Comparison of ENCODE assay signal across 18 cellular contexts in genomic region chr3:122512284-122512683, GRCh38. TPM values are rescaled to one million over a fixed set of nuclear protein-coding genes. Genes with fewer than 3 reads are reported as not detected.
A peak's percentile ranks its signal among the peaks of the same experiment; 100 is the strongest.
DNase-seq lines count a peak whose midpoint lies in the region; ATAC-seq, FAIRE-seq and TF ChIP-seq lines count a peak whose summit lies in the region.
"Had no signal": no experiment of that assay in that cellular context is flagged by ENCODE, and none has a peak within 500 bp of the region (broad histone marks: within the 10 kb centered on the region; RNA-seq: fewer than 3 reads in every experiment).

No MANE protein-coding gene starts in this region.

- no peak overlapping the region for H2BK12ac ChIP-seq in H9 (ENCODE audit: insufficient read length, low read depth, low read length)

- no peak overlapping the region for H2AK5ac ChIP-seq in H9 (ENCODE audit: insufficient read length, low read length)

- H4K91ac ChIP-seq in H9 (ENCODE audit: insufficient read length, low read depth, low read length): no peak overlapping the region

- H2BK20ac ChIP-seq in H9 (ENCODE audit: low read depth, low read length, poor library complexity, severe bottlenecking): no peak overlapping the region

- H3K4me3 ChIP-seq in BLaER1 (no peak overlapping the region), K562 (no peak overlapping the region), upper lobe of left lung (no peak overlapping the region)
- H3K4me3 ChIP-seq: vagina had no signal

- peaks cover 65% of the 10 kb centered on the region for H4K20me1 ChIP-seq in BLaER1
- no peaks in the 10 kb centered on the region for H4K20me1 ChIP-seq in H9 (ENCODE audit: control insufficient read depth, insufficient read depth, insufficient read length)
- peaks cover 9% of the 10 kb centered on the region; the same call in 1 of the 2 replicates for H4K20me1 ChIP-seq in K562 (replicated peaks; ENCODE audit: control insufficient read depth, insufficient read depth, low read length)

- POLR2A ChIA-PET in K562 (lab: Yijun Ruan, JAX): interaction anchor here (0.6 kb wide), 1 partner anchor 15 kb away, joined by 3 read pairs; no protein-coding TSS in a partner anchor

- H3K4me2 ChIP-seq in BLaER1 (peak overlapping the region; percentile 90; the same call in 1 of the 2 replicates), H9 (ENCODE audit: insufficient read depth, insufficient read length, low read length) (no peak overlapping the region), K562 (ENCODE audit: insufficient read depth, low read length) (peak overlapping the region; percentile 29; the same call in 1 of the 2 replicates)

- H3K27me3 ChIP-seq in BLaER1: no peaks in the 10 kb centered on the region
- no peaks in the 10 kb centered on the region for H3K27me3 ChIP-seq in H9 (ENCODE audit: insufficient read depth, low read length)
- H3K27me3 ChIP-seq in K562 (ENCODE audit: control insufficient read depth in 2 of 2, insufficient read depth in 2 of 2, low read length in 2 of 2): no peaks in the 10 kb centered on the region
- H3K27me3 ChIP-seq in upper lobe of left lung: no peaks in the 10 kb centered on the region
- H3K27me3 ChIP-seq: heart left ventricle, vagina had no signal

- H3K9ac ChIP-seq in BLaER1: 0 out of 2 replicates have a peak overlapping the region, but pooled peaks have one; percentile 35
- peak overlapping the region; percentile 18 for H3K9ac ChIP-seq in H9 (ENCODE audit: extremely low read depth, insufficient read length, low read length)
- peak overlapping the region in 1 of 2 experiments; percentile 85; a peak in 2 of 4 replicates for H3K9ac ChIP-seq in K562 (ENCODE audit: insufficient read depth in 1 of 2, low read depth in 2 of 2, low read length in 2 of 2)

- H3K36me3 Mint-ChIP-seq in H9 (ENCODE audit: insufficient read depth in 1 of 3, low read depth in 3 of 3) (no peaks in the 10 kb centered on the region), nephron (ENCODE audit: low read depth) (peaks cover 24% of the 10 kb centered on the region)

- intact Hi-C loops in K562 (cut with micrococcal nuclease): no loop called here

- H3K23me2 ChIP-seq in H9 (ENCODE audit: insufficient read length, low read depth, low read length, poor library complexity, severe bottlenecking): peaks cover 11% of the 10 kb centered on the region

- CTCF ChIA-PET in K562 (lab: Yijun Ruan, JAX; ENCODE audit: low intra/inter-chr PET ratio): no interaction called here

- in situ Hi-C loops in K562 (cut with MboI): no loop called here

- TF ChIP-seq CTCF in H9 (conservative IDR thresholded peaks at IDR 0.05) (no peak), K562 (IDR thresholded peaks at IDR 0.05 in 2 of 3, conservative IDR thresholded peaks at IDR 0.05 in 1 of 3; ENCODE audit: insufficient read depth in 2 of 3, low read depth in 1 of 3, low read length in 3 of 3) (no peak), nephron (IDR thresholded peaks at IDR 0.05; ENCODE audit: unreplicated experiment in 3 of 3) (no peak), upper lobe of left lung (IDR thresholded peaks at IDR 0.05) (no peak)

- no peak overlapping the region for H3K27ac ChIP-seq in BLaER1
- H3K27ac ChIP-seq in H9 (ENCODE audit: insufficient read length, low read depth, low read length): no peak overlapping the region
- H3K27ac ChIP-seq in K562 (ENCODE audit: extremely low read depth, low read depth, low read length): no peak overlapping the region
- no peak overlapping the region for H3K27ac ChIP-seq in upper lobe of left lung
- H3K27ac ChIP-seq: vagina had no signal

- BruUV-seq in K562 (replicated peaks; lab: Mats Ljungman, UMichigan): no TSS peak

- peaks cover 22% of the 10 kb centered on the region for H3K9me3 ChIP-seq in BLaER1
- no peaks in the 10 kb centered on the region for H3K9me3 ChIP-seq in H9 (ENCODE audit: control insufficient read depth, low read depth, low read length)
- no peaks in the 10 kb centered on the region for H3K9me3 ChIP-seq in K562 (replicated peaks; ENCODE audit: control insufficient read depth, insufficient read depth, low read depth, low read length)
- no peaks in the 10 kb centered on the region for H3K9me3 ChIP-seq in upper lobe of left lung
- H3K9me3 ChIP-seq: vagina had no signal

- H3K9me3 Mint-ChIP-seq in H9 (peaks cover 0 to 3% of the 10 kb centered on the region in 2 experiments; a peak in 1 of 5 replicates), nephron (no peaks in the 10 kb centered on the region)
- H3K9me3 Mint-ChIP-seq: activated CD4-positive, alpha-beta memory T cell treated with anti-CD3 and anti-CD28 coated beads, Interleukin-2, amount 10 ng/mL, durations not matched to agents 7 days and 5 days; activated T-cell treated with anti-CD3 and anti-CD28 coated beads, Interleukin-2, amount 50 U/mL, for 24 hours had no signal

- H3K4me1 Mint-ChIP-seq in H9 (peaks cover 48 to 50% of the 10 kb centered on the region in 2 experiments), nephron (peaks cover 39% of the 10 kb centered on the region)

- H3K23ac ChIP-seq in H9 (ENCODE audit: insufficient read length, low read depth, low read length): no peak overlapping the region

- no peak for TF ChIP-seq EP300 in K562 (IDR thresholded peaks at IDR 0.05; ENCODE audit: low read length)
- no peak for TF ChIP-seq EP300 in upper lobe of left lung (IDR thresholded peaks at IDR 0.05)

- no peak for TF ChIP-seq POLR2A in K562 (conservative IDR thresholded peaks at IDR 0.05)
- no peak for TF ChIP-seq POLR2A in upper lobe of left lung (IDR thresholded peaks at IDR 0.05)

- H3K27me3 Mint-ChIP-seq in H9 (ENCODE audit: low read depth): no peaks in the 10 kb centered on the region; the same call in 1 of the 2 replicates
- no peaks in the 10 kb centered on the region for H3K27me3 Mint-ChIP-seq in nephron (ENCODE audit: low read depth)
- H3K27me3 Mint-ChIP-seq: activated CD4-positive, alpha-beta memory T cell treated with anti-CD3 and anti-CD28 coated beads, Interleukin-2, amount 10 ng/mL, durations not matched to agents 7 days and 5 days; activated T-cell treated with anti-CD3 and anti-CD28 coated beads, Interleukin-2, amount 50 U/mL, for 24 hours had no signal

- peaks cover 3% of the 10 kb centered on the region for H3K79me1 ChIP-seq in H9 (ENCODE audit: insufficient read depth, low read depth, low read length, poor library complexity, severe bottlenecking)

- DNase-seq in H9 (peak; percentile 31), K562 (ENCODE audit: extremely low read depth in 1 of 4, low spot score in 3 of 4) (no peak), upper lobe of left lung (no peak)
- no peak for DNase-seq in effector CD4-positive, alpha-beta T cell
- DNase-seq: activated CD4-positive, alpha-beta memory T cell treated with anti-CD3 and anti-CD28 coated beads, Interleukin-2, amount 10 ng/mL, durations not matched to agents 7 days and 5 days; activated T-cell treated with anti-CD3 and anti-CD28 coated beads, Interleukin-2, amount 50 U/mL, for 24 hours; COR-L47; heart left ventricle; NCI-H510A treated with DMSO at 0.1 percent for 48 hours; occipital lobe; stimulated activated CD4-positive, alpha-beta T cell treated with anti-CD3 and anti-CD28 coated beads, Interleukin-2, amount 100 ng/mL, for 48 hours; SW 1271 had no signal

- no peaks in the 10 kb centered on the region for H3K9me1 ChIP-seq in K562 (ENCODE audit: control insufficient read depth, insufficient read depth, low read length)

- no peak overlapping the region for H2BK15ac ChIP-seq in H9 (ENCODE audit: low read depth, low read length)

- no peak overlapping the region for H2BK5ac ChIP-seq in H9 (ENCODE audit: insufficient read length, low read length)

- no peak overlapping the region for H3K18ac ChIP-seq in H9 (ENCODE audit: insufficient read length, low read depth, low read length)

- H4K5ac ChIP-seq in H9 (ENCODE audit: insufficient read length, low read depth, low read length): no peak overlapping the region

- no peak overlapping the region for H3K56ac ChIP-seq in H9 (ENCODE audit: insufficient read length, low read depth, low read length)

- H3K27ac Mint-ChIP-seq in H9 (no peak overlapping the region), nephron (no peak overlapping the region)
- H3K27ac Mint-ChIP-seq: activated CD4-positive, alpha-beta memory T cell treated with anti-CD3 and anti-CD28 coated beads, Interleukin-2, amount 10 ng/mL, durations not matched to agents 7 days and 5 days had no signal

- FAIRE-seq in K562 (lab: Jason Lieb, UNC): no peak
- FAIRE-seq: keratinocyte had no signal

- H2BK120ac ChIP-seq in H9 (ENCODE audit: low read depth, low read length, poor library complexity, severe bottlenecking): no peak overlapping the region

- H3K4ac ChIP-seq in H9 (ENCODE audit: low read depth, low read length): no peak overlapping the region

- H3K36me3 ChIP-seq in BLaER1 (peaks cover 17% of the 10 kb centered on the region; the same call in 1 of the 2 replicates), K562 (ENCODE audit: control insufficient read depth, insufficient read depth, low read length) (no peaks in the 10 kb centered on the region), upper lobe of left lung (no peaks in the 10 kb centered on the region)
- H3K36me3 ChIP-seq: heart left ventricle, vagina had no signal

- H2AFZ ChIP-seq in H9 (ENCODE audit: low read length) (no peak overlapping the region), K562 (ENCODE audit: low read depth, low read length) (no peak overlapping the region)

- WGBS in H9 (ENCODE audit: extremely low coverage, insufficient read length, low lambda C conversion rate): no CpG with 5 or more reads among the region's 15 CpGs
- WGBS in K562 (ENCODE audit: insufficient coverage, low coverage, missing lambda C conversion rate): 31% methylated on average over 14 of the region's 15 CpGs
- WGBS in upper lobe of left lung, 2 donors: 93 to 94% methylated on average over 15 of the region's 15 CpGs

- no peak overlapping the region for H3T11ph ChIP-seq in H9 (ENCODE audit: low read length)

- no peak for TF ChIP-seq RAD21 in K562 (CRISPR knock-in tag; conservative IDR thresholded peaks at IDR 0.05 in 1 of 2, IDR thresholded peaks at IDR 0.05 in 1 of 2)

- H3K4me1 ChIP-seq in BLaER1: peaks cover 31% of the 10 kb centered on the region
- no peaks in the 10 kb centered on the region; the same call in 1 of the 2 replicates for H3K4me1 ChIP-seq in H9 (ENCODE audit: insufficient read depth, low read length)
- H3K4me1 ChIP-seq in K562 (replicated peaks in 1 of 2; ENCODE audit: control insufficient read depth in 2 of 2, insufficient read depth in 2 of 2, low read length in 2 of 2): peaks cover 12 to 18% of the 10 kb centered on the region in 2 experiments; a peak in 4 of 5 replicates
- peaks cover 22 to 41% (median 29%) of the 10 kb centered on the region in 4 donors for H3K4me1 ChIP-seq in upper lobe of left lung

- ATAC-seq in K562 (no peak), GM21447 (IDR thresholded peaks at IDR 0.05; ENCODE audit: unreplicated experiment) (no peak), HG02852 (IDR thresholded peaks at IDR 0.05; ENCODE audit: unreplicated experiment) (no peak), upper lobe of left lung (ENCODE audit: low FRiP score in 2 of 2) (no peak)
- ATAC-seq: heart left ventricle had no signal

- peak overlapping the region; percentile 30 to 31; a peak in 3 of 5 replicates for H3K4me3 Mint-ChIP-seq in H9
- peak overlapping the region; percentile 65 to 75 (median 69) for H3K4me3 Mint-ChIP-seq in nephron

- H3K14ac ChIP-seq in H9 (ENCODE audit: insufficient read depth, low read length): no peak overlapping the region

- H4K8ac ChIP-seq in H9 (replicated peaks; ENCODE audit: insufficient read length, low read depth, low read length): no peak overlapping the region

- H3K79me2 ChIP-seq in H9 (ENCODE audit: insufficient read depth, low read length) (peaks cover 28% of the 10 kb centered on the region), K562 (ENCODE audit: control insufficient read depth, insufficient read depth, low read length) (peaks cover 73% of the 10 kb centered on the region)

RNA-seq across cellular contexts. Expression of gene KPNA1, which starts 2.5 kb away (rescaled TPM):
- 71.7 and 71.8 TPM in 2 replicates for total RNA-seq in H9 (2021)
- total RNA-seq in K562 (2011; cell fraction: chromatin; rRNA removed; ENCODE audit: low replicate concordance): 28.4 and 78.0 TPM in 2 replicates
- 11.2 and 15.4 TPM in 2 replicates for total RNA-seq in K562 (2011; cell fraction: nucleolus; rRNA removed)
- 30.3 and 42.8 TPM in 2 replicates for total RNA-seq in K562 (2011; cell fraction: nucleoplasm; rRNA removed)
- total RNA-seq in K562 (2014; rRNA removed): 21.9 and 27.5 TPM in 2 replicates
- total RNA-seq in K562 (2014; rRNA removed; fragmentation: Illumina TruSeq; extraction: Trizol): 40.9 and 47.3 TPM in 2 replicates
- 26.7 and 33.5 TPM in 2 replicates for total RNA-seq in K562 (2015; rRNA removed; fragmentation: Illumina TruSeq; extraction: Trizol)
- 51.4 and 53.8 TPM in 2 replicates for total RNA-seq in K562 (2021)
- polyA plus RNA-seq in K562 (2011; rRNA removed): 33.1 and 44.1 TPM in 2 replicates
- 25.6 and 28.2 TPM in 2 replicates for polyA plus RNA-seq in K562 (2011; cell fraction: cytosol; rRNA removed)
- polyA plus RNA-seq in K562 (2011; cell fraction: nucleus; rRNA removed): 22.8 and 23.0 TPM in 2 replicates
- 18.4 and 26.6 TPM in 2 replicates for polyA plus RNA-seq in K562 (2012)
- polyA plus RNA-seq in K562 (2014; fragmentation: Illumina TruSeq; extraction: Trizol): 47.0 and 51.9 TPM in 2 replicates
- 10 to 100 TPM in 1 of 2 experiments, 1 to 10 TPM in 1; 9.3 to 11.7 TPM for polyA plus RNA-seq in K562 (2014; fragmentation: Nextera tagmentation; extraction: Ambion mirVana)
- polyA plus RNA-seq in K562 (2014; rRNA removed): 23.9 and 24.3 TPM in 2 replicates
- polyA minus RNA-seq in K562 (2011; rRNA and poly(A)+ RNA removed): 52.4 and 53.3 TPM in 2 replicates
- polyA minus RNA-seq in K562 (2011; cell fraction: cytosol; rRNA and poly(A)+ RNA removed): 27.5 and 27.6 TPM in 2 replicates
- 11.0 and 20.5 TPM in 2 replicates for polyA minus RNA-seq in K562 (2011; cell fraction: nucleus; rRNA and poly(A)+ RNA removed)
- total RNA-seq in upper lobe of left lung: 100 to 1,000 TPM in 1 of 6 donors, 10 to 100 TPM in 5; 38.9 to 104 (median 43.4) TPM

RNA-seq across cellular contexts. Expression of gene PARP9, which starts 51.8 kb away (rescaled TPM):
- total RNA-seq in H9 (2021) (3.4 and 3.9 TPM in 2 replicates), K562 (2014; rRNA removed) (2.7 and 2.8 TPM in 2 replicates), K562 (2014; rRNA removed; fragmentation: Illumina TruSeq; extraction: Trizol) (3.1 and 3.9 TPM in 2 replicates), K562 (2015; rRNA removed; fragmentation: Illumina TruSeq; extraction: Trizol) (3.8 TPM in 2 replicates), K562 (2021) (3.1 and 3.4 TPM in 2 replicates), upper lobe of left lung (10 to 100 TPM; 49.2 to 70.8 (median 58.0) TPM)
- 2.4 and 4.9 TPM in 2 replicates for total RNA-seq in K562 (2011; cell fraction: chromatin; rRNA removed; ENCODE audit: low replicate concordance)
- total RNA-seq in K562 (2011; cell fraction: nucleolus; rRNA removed): 1.1 and 1.2 TPM in 2 replicates
- 1.7 and 3.3 TPM in 2 replicates for total RNA-seq in K562 (2011; cell fraction: nucleoplasm; rRNA removed)
- polyA plus RNA-seq in K562 (2011; rRNA removed) (1.5 and 3.9 TPM in 2 replicates), K562 (2014; fragmentation: Illumina TruSeq; extraction: Trizol) (4.4 and 4.8 TPM in 2 replicates), K562 (2014; fragmentation: Nextera tagmentation; extraction: Ambion mirVana) (1 to 10 TPM; 2.1 to 3.2 TPM), K562 (2014; rRNA removed) (3.5 and 3.8 TPM in 2 replicates)
- 1.2 and 1.8 TPM in 2 replicates for polyA plus RNA-seq in K562 (2011; cell fraction: cytosol; rRNA removed)
- polyA plus RNA-seq in K562 (2011; cell fraction: nucleus; rRNA removed): 1.4 and 2.3 TPM in 2 replicates
- polyA plus RNA-seq in K562 (2012): 2.9 and 4.9 TPM in 2 replicates
- polyA minus RNA-seq in K562 (2011; rRNA and poly(A)+ RNA removed): 1.5 and 2.4 TPM in 2 replicates
- 0.46 and 0.76 TPM in 2 replicates for polyA minus RNA-seq in K562 (2011; cell fraction: cytosol; rRNA and poly(A)+ RNA removed)
- 0.44 and 0.54 TPM in 2 replicates for polyA minus RNA-seq in K562 (2011; cell fraction: nucleus; rRNA and poly(A)+ RNA removed)

RNA-seq across cellular contexts. Expression of gene DTX3L, which starts 51.9 kb away (rescaled TPM):
- total RNA-seq in H9 (2021) (6.6 and 7.5 TPM in 2 replicates), K562 (2014; rRNA removed) (3.0 and 4.1 TPM in 2 replicates), K562 (2014; rRNA removed; fragmentation: Illumina TruSeq; extraction: Trizol) (6.0 and 7.0 TPM in 2 replicates), K562 (2015; rRNA removed; fragmentation: Illumina TruSeq; extraction: Trizol) (6.0 and 6.5 TPM in 2 replicates), K562 (2021) (6.2 and 6.6 TPM in 2 replicates), upper lobe of left lung (10 to 100 TPM; 24.3 to 66.4 (median 51.8) TPM)
- total RNA-seq in K562 (2011; cell fraction: chromatin; rRNA removed; ENCODE audit: low replicate concordance): 1.5 and 5.0 TPM in 2 replicates
- total RNA-seq in K562 (2011; cell fraction: nucleolus; rRNA removed): 1.2 TPM in 2 replicates
- 2.9 and 4.2 TPM in 2 replicates for total RNA-seq in K562 (2011; cell fraction: nucleoplasm; rRNA removed)
- polyA plus RNA-seq in K562 (2011; rRNA removed) (1.0 and 2.3 TPM in 2 replicates), K562 (2014; fragmentation: Illumina TruSeq; extraction: Trizol) (4.9 and 6.0 TPM in 2 replicates), K562 (2014; fragmentation: Nextera tagmentation; extraction: Ambion mirVana) (1 to 10 TPM; 2.3 to 2.5 TPM), K562 (2014; rRNA removed) (3.0 and 3.4 TPM in 2 replicates)
- polyA plus RNA-seq in K562 (2011; cell fraction: cytosol; rRNA removed): 0.97 and 1.0 TPM in 2 replicates
- 0.59 and 0.94 TPM in 2 replicates for polyA plus RNA-seq in K562 (2011; cell fraction: nucleus; rRNA removed)
- polyA plus RNA-seq in K562 (2012): 3.8 and 6.1 TPM in 2 replicates
- 2.0 and 2.8 TPM in 2 replicates for polyA minus RNA-seq in K562 (2011; rRNA and poly(A)+ RNA removed)
- polyA minus RNA-seq in K562 (2011; cell fraction: cytosol; rRNA and poly(A)+ RNA removed): 1.9 and 2.5 TPM in 2 replicates
- polyA minus RNA-seq in K562 (2011; cell fraction: nucleus; rRNA and poly(A)+ RNA removed): 0.54 and 0.56 TPM in 2 replicates

Comparison
In these comparisons a context has a peak if more than half of its experiments do, and no peak if none do; other contexts are left out.
1. RNA of gene PARP9, which starts 51.8 kb away (total RNA-seq): 49.2 to 70.8 TPM in upper lobe of left lung; 1.1 to 4.9 TPM in K562 and 3.4 to 3.9 TPM in H9; every median in the first group is over 4 times any median in the second.